In genomic region chr6:155259897-155260296, GRCh38 we compare ENCODE assay signal across 20 cellular contexts. TPM values are rescaled to one million over a fixed set of nuclear protein-coding genes. Genes with fewer than 3 reads are reported as not detected.
DNase-seq lines count a peak whose midpoint lies in the region; ATAC-seq and TF ChIP-seq lines count a peak whose summit lies in the region.
"Had no signal": no experiment of that assay in that cellular context is flagged by ENCODE, and none has a peak within 500 bp of the region (broad histone marks: within the 10 kb centered on the region; RNA-seq: fewer than 3 reads in every experiment).

No MANE protein-coding gene starts in this region.

- H3K27me3 ChIP-seq in WERI-Rb-1 (ENCODE audit: insufficient read depth, low read depth, severe bottlenecking) (no peaks in the 10 kb centered on the region), neural progenitor cell (no peaks in the 10 kb centered on the region), upper lobe of right lung (no peaks in the 10 kb centered on the region), tibial nerve (no peaks in the 10 kb centered on the region), uterus (no peaks in the 10 kb centered on the region), tibial artery (no peaks in the 10 kb centered on the region)
- H3K27me3 ChIP-seq: BLaER1 had no signal

- H4K20me1 ChIP-seq in neural progenitor cell (ENCODE audit: low read depth), result no peaks in the 10 kb centered on the region

- H3K79me2 ChIP-seq in neural progenitor cell (ENCODE audit: low read depth), result no peaks in the 10 kb centered on the region

- H3K9me3 Mint-ChIP-seq in neural progenitor cell, result no peaks in the 10 kb centered on the region
- H3K9me3 Mint-ChIP-seq: CD8-positive, alpha-beta T cell; HFFc6 had no signal

- peaks cover 10% of the 10 kb centered on the region for H3F3A ChIP-seq in neural progenitor cell (ENCODE audit: low read depth)

- H3K4me2 ChIP-seq in neural progenitor cell, result no peak overlapping the region

- no peak overlapping the region for H3K4me3 Mint-ChIP-seq in neural progenitor cell
- H3K4me3 Mint-ChIP-seq: B cell; CD4-positive, CD25-positive, alpha-beta regulatory T cell; CD8-positive, alpha-beta T cell; HFFc6 had no signal

- no peaks in the 10 kb centered on the region for H3K9me3 ChIP-seq in WERI-Rb-1 (ENCODE audit: severe bottlenecking)
- no peaks in the 10 kb centered on the region for H3K9me3 ChIP-seq in neural progenitor cell (ENCODE audit: low read depth)
- H3K9me3 ChIP-seq in upper lobe of right lung, result no peaks in the 10 kb centered on the region
- H3K9me3 ChIP-seq in tibial nerve, result no peaks in the 10 kb centered on the region
- no peaks in the 10 kb centered on the region for H3K9me3 ChIP-seq in uterus
- no peaks in the 10 kb centered on the region for H3K9me3 ChIP-seq in tibial artery
- H3K9me3 ChIP-seq: BLaER1, Caco-2, HAP-1 had no signal

- H3K36me3 ChIP-seq in WERI-Rb-1 (peaks cover 57% of the 10 kb centered on the region), neural progenitor cell (peaks cover 4% of the 10 kb centered on the region), upper lobe of right lung (peaks cover 52% of the 10 kb centered on the region), tibial nerve (peaks cover 0 to 52% (median 6%) of the 10 kb centered on the region in 3 donors), uterus (no peaks in the 10 kb centered on the region), tibial artery (peaks cover 36 to 46% (median 46%) of the 10 kb centered on the region in 3 donors)

- H3K27me3 Mint-ChIP-seq in neural progenitor cell (ENCODE audit: insufficient read depth, low read depth), result no peaks in the 10 kb centered on the region
- H3K27me3 Mint-ChIP-seq: B cell; CD4-positive, CD25-positive, alpha-beta regulatory T cell had no signal

- TF ChIP-seq POLR2A in tibial nerve (IDR thresholded peaks at IDR 0.05) (no peak), uterus (IDR thresholded peaks at IDR 0.05) (no peak)

- peaks cover 28% of the 10 kb centered on the region for H3K4me1 Mint-ChIP-seq in neural progenitor cell

- DNase-seq in NCI-H82 (lab: John Stamatoyannopoulos, UW), result peak; percentile 38
- no peak for DNase-seq in NCI-H82 treated with DMSO at 0.1 percent for 48 hours (lab: John Stamatoyannopoulos, UW; ENCODE audit: unreplicated experiment)
- no peak for DNase-seq in WERI-Rb-1
- no peak for DNase-seq in neural progenitor cell (ENCODE audit: low spot score)
- no peak for DNase-seq in upper lobe of right lung
- no peak for DNase-seq in tibial nerve (ENCODE audit: low spot score in 2 of 2)
- DNase-seq in uterus, result no peak
- DNase-seq in tibial artery, result no peak
- DNase-seq: Caco-2; CD4-positive, CD25-positive, alpha-beta regulatory T cell; CD8-positive, alpha-beta T cell; DMS153; DND-41; GOT3; HFFc6 had no signal

- H3K4me1 ChIP-seq in neural progenitor cell (peaks cover 18% of the 10 kb centered on the region), upper lobe of right lung (no peaks in the 10 kb centered on the region), tibial nerve (no peaks in the 10 kb centered on the region), uterus (no peaks in the 10 kb centered on the region), tibial artery (no peaks in the 10 kb centered on the region)
- H3K4me1 ChIP-seq: Caco-2 had no signal

- H3K9ac ChIP-seq in neural progenitor cell, result no peak overlapping the region
- H3K9ac ChIP-seq: BLaER1 had no signal

- no peak for TF ChIP-seq EP300 in tibial nerve (IDR thresholded peaks at IDR 0.05)

- H3K4me3 ChIP-seq in WERI-Rb-1 (ENCODE audit: low read depth, low read length), result no peak overlapping the region
- H3K4me3 ChIP-seq in neural progenitor cell, result no peak overlapping the region
- H3K4me3 ChIP-seq in upper lobe of right lung, result no peak overlapping the region
- no peak overlapping the region for H3K4me3 ChIP-seq in tibial nerve
- H3K4me3 ChIP-seq in uterus, result no peak overlapping the region
- no peak overlapping the region for H3K4me3 ChIP-seq in tibial artery
- H3K4me3 ChIP-seq: BLaER1, HAP-1 had no signal

- 0 out of 2 replicates have a peak overlapping the region, but pooled peaks have one; percentile 32 for H3K27ac ChIP-seq in WERI-Rb-1
- H3K27ac ChIP-seq in neural progenitor cell, result peak overlapping the region; percentile 14
- H3K27ac ChIP-seq in upper lobe of right lung, result no peak overlapping the region
- H3K27ac ChIP-seq in tibial nerve, result no peak overlapping the region
- no peak overlapping the region for H3K27ac ChIP-seq in uterus
- H3K27ac ChIP-seq in tibial artery, result no peak overlapping the region
- H3K27ac ChIP-seq: 22Rv1, BLaER1, C4-2B had no signal

- H2AFZ ChIP-seq in neural progenitor cell (replicated peaks), result no peak overlapping the region

- no peak overlapping the region for H3K27ac Mint-ChIP-seq in neural progenitor cell
- H3K27ac Mint-ChIP-seq: B cell; CD8-positive, alpha-beta T cell; HFFc6 had no signal

- 94 to 95% methylated on average over 5 of the region's 5 CpGs for WGBS in tibial nerve, 2 donors

- peaks cover 27% of the 10 kb centered on the region for H3K36me3 Mint-ChIP-seq in neural progenitor cell

- ATAC-seq in upper lobe of right lung, result peak; percentile 42
- ATAC-seq: CD8-positive, alpha-beta T cell had no signal

- intact Hi-C loops in upper lobe of right lung (cut with DNase I) (no loop called here), uterus (cut with DNase I; ENCODE audit: low total_unique reads) (no loop called here), tibial artery (cut with DNase I; ENCODE audit: low total_unique reads) (no loop called here)

- TF ChIP-seq CTCF in WERI-Rb-1 (IDR thresholded peaks at IDR 0.05; ENCODE audit: low read depth, low read length), result no peak
- TF ChIP-seq CTCF in neural progenitor cell (IDR thresholded peaks at IDR 0.05), result no peak
- no peak for TF ChIP-seq CTCF in upper lobe of right lung (IDR thresholded peaks at IDR 0.05)
- TF ChIP-seq CTCF in tibial nerve (IDR thresholded peaks at IDR 0.05), result no peak
- no peak for TF ChIP-seq CTCF in uterus (IDR thresholded peaks at IDR 0.05)
- no peak for TF ChIP-seq CTCF in tibial artery (IDR thresholded peaks at IDR 0.05)

RNA-seq across cellular contexts. Expression of gene CLDN20, which starts 3.9 kb away (rescaled TPM):
- not detected in 2 replicates for total RNA-seq in neural progenitor cell (ENCODE audit: low replicate concordance)
- not detected for total RNA-seq in upper lobe of right lung
- 1 to 10 TPM; 1.5 to 4.4 (median 3.3) TPM for total RNA-seq in tibial nerve
- total RNA-seq in uterus, result 1 to 10 TPM in 1 of 4 donors, not detected in 3; 1.5 TPM
- total RNA-seq: B cell; Caco-2; CD4-positive, CD25-positive, alpha-beta regulatory T cell; CD8-positive, alpha-beta T cell; HFFc6 had no signal

RNA-seq across cellular contexts. Expression of gene TFB1M, which starts 54.4 kb away (rescaled TPM):
- total RNA-seq in neural progenitor cell (ENCODE audit: low replicate concordance) (24.1 and 24.6 TPM in 2 replicates), upper lobe of right lung (18.6 TPM), tibial nerve (10 to 100 TPM; 21.4 to 52.7 (median 22.1) TPM), uterus (10 to 100 TPM in 3 of 4 donors, under 1 TPM in 1; 0.59 to 46.1 (median 20.9) TPM)

Comparison
In these comparisons a context has a peak if more than half of its experiments do, and no peak if none do; other contexts are left out.
1. H3K27ac ChIP-seq: peak in WERI-Rb-1 (single experiment) and neural progenitor cell (single experiment); none in upper lobe of right lung (single experiment), tibial nerve (0 of 4), uterus (0 of 2) and tibial artery (0 of 2).